1 cellular context compared by ENCODE assay signal in genomic region chr19:34503546-34504272, GRCh38.
TF ChIP-seq lines count a peak whose summit lies in the region.

No MANE protein-coding gene starts in this region.

TF ChIP-seq in HepG2, 621 proteins besides CTCF, POLR2A, EP300 and RAD21 (continued from another document):
- TF ChIP-seq ZNF761 (CRISPR knock-in tag; conservative IDR thresholded peaks at IDR 0.05) (no peak), HNRNPLL (IDR thresholded peaks at IDR 0.05; ENCODE audit: low read depth, low read length, poor library complexity, severe bottlenecking) (no peak), KLF16 (CRISPR knock-in tag; IDR thresholded peaks at IDR 0.05) (0 out of 4 replicates have a peak, but pooled peaks of 1 of the 2 experiments have one; percentile 25), ZNF557 (CRISPR knock-in tag; IDR thresholded peaks at IDR 0.05) (no peak), TFDP2 (CRISPR knock-in tag; IDR thresholded peaks at IDR 0.05) (no peak), MLX (CRISPR knock-in tag; IDR thresholded peaks at IDR 0.05) (peak; percentile 99), ZNF350 (CRISPR knock-in tag; IDR thresholded peaks at IDR 0.05; ENCODE audit: borderline replicate concordance, low read depth) (peak; percentile 63; the same call in 1 of the 2 replicates), ZBTB38 (CRISPR knock-in tag; IDR thresholded peaks at IDR 0.05) (peak; percentile 55), PTBP1 (IDR thresholded peaks at IDR 0.05; ENCODE audit: low read depth, low read length, poor library complexity, severe bottlenecking) (no peak), NKX3-1 (CRISPR knock-in tag; IDR thresholded peaks at IDR 0.05) (no peak), GRHL1 (CRISPR knock-in tag; conservative IDR thresholded peaks at IDR 0.05) (no peak), MAZ (IDR thresholded peaks at IDR 0.05; ENCODE audit: borderline replicate concordance, low read depth, low read length) (no peak), MAZ (CRISPR knock-in tag; IDR thresholded peaks at IDR 0.05; ENCODE audit: low read depth) (0 out of 2 replicates have a peak, but pooled peaks have one; percentile 36), RXRB (CRISPR knock-in tag; IDR thresholded peaks at IDR 0.05; ENCODE audit: borderline replicate concordance) (peak; percentile 39; the same call in 1 of the 2 replicates), ZNF431 (CRISPR knock-in tag; IDR thresholded peaks at IDR 0.05; ENCODE audit: borderline replicate concordance, low read depth) (0 out of 2 replicates have a peak, but pooled peaks have one; percentile 28), HMG20A (CRISPR knock-in tag; IDR thresholded peaks at IDR 0.05; ENCODE audit: borderline replicate concordance) (peak; percentile 49; the same call in 1 of the 2 replicates), SAP130 (CRISPR knock-in tag; IDR thresholded peaks at IDR 0.05; ENCODE audit: low read depth) (peak; percentile 43; the same call in 1 of the 2 replicates), ZBTB7A (CRISPR knock-in tag; IDR thresholded peaks at IDR 0.05) (no peak; the same call in 1 of the 2 replicates), SP1 (IDR thresholded peaks at IDR 0.05) (no peak), SP1 (CRISPR knock-in tag; IDR thresholded peaks at IDR 0.05) (no peak), ATF3 (CRISPR knock-in tag; IDR thresholded peaks at IDR 0.05) (no peak), FOSL1 (CRISPR knock-in tag; IDR thresholded peaks at IDR 0.05; ENCODE audit: borderline replicate concordance) (no peak), SNAI1 (CRISPR knock-in tag; IDR thresholded peaks at IDR 0.05; ENCODE audit: borderline replicate concordance) (no peak), AKAP8 (CRISPR knock-in tag; IDR thresholded peaks at IDR 0.05) (peak; percentile 46; the same call in 1 of the 2 replicates), BCL6 (CRISPR knock-in tag; IDR thresholded peaks at IDR 0.05) (no peak), RBFOX2 (IDR thresholded peaks at IDR 0.05; ENCODE audit: low read depth, low read length) (no peak), ZNF580 (CRISPR knock-in tag; IDR thresholded peaks at IDR 0.05; ENCODE audit: borderline replicate concordance, low read depth) (no peak), FIP1L1 (IDR thresholded peaks at IDR 0.05; ENCODE audit: borderline replicate concordance, insufficient read depth, low read depth, low read length) (no peak), MED13 (CRISPR knock-in tag; IDR thresholded peaks at IDR 0.05) (no peak), SMAD1 (CRISPR knock-in tag; IDR thresholded peaks at IDR 0.05; ENCODE audit: borderline replicate concordance, low read depth) (peak; percentile 45; the same call in 1 of the 2 replicates), POLR2AphosphoS2 (IDR thresholded peaks at IDR 0.05; ENCODE audit: low read depth, low read length) (no peak), FOXA3 (CRISPR knock-in tag; IDR thresholded peaks at IDR 0.05) (peak; percentile 69), ATM (IDR thresholded peaks at IDR 0.05; ENCODE audit: borderline replicate concordance) (no peak), ZSCAN22 (CRISPR knock-in tag; IDR thresholded peaks at IDR 0.05) (no peak), ZNF44 (CRISPR knock-in tag; IDR thresholded peaks at IDR 0.05) (no peak), ZNF562 (CRISPR knock-in tag; IDR thresholded peaks at IDR 0.05; ENCODE audit: borderline replicate concordance) (no peak), USF2 (IDR thresholded peaks at IDR 0.05; ENCODE audit: low read depth, low read length) (peak; percentile 29; the same call in 1 of the 2 replicates), USF2 (CRISPR knock-in tag; IDR thresholded peaks at IDR 0.05; ENCODE audit: borderline replicate concordance) (no peak), TOE1 (CRISPR knock-in tag; IDR thresholded peaks at IDR 0.05) (no peak), ONECUT2 (CRISPR knock-in tag; IDR thresholded peaks at IDR 0.05) (no peak)
- TF ChIP-seq, protein P1, sequence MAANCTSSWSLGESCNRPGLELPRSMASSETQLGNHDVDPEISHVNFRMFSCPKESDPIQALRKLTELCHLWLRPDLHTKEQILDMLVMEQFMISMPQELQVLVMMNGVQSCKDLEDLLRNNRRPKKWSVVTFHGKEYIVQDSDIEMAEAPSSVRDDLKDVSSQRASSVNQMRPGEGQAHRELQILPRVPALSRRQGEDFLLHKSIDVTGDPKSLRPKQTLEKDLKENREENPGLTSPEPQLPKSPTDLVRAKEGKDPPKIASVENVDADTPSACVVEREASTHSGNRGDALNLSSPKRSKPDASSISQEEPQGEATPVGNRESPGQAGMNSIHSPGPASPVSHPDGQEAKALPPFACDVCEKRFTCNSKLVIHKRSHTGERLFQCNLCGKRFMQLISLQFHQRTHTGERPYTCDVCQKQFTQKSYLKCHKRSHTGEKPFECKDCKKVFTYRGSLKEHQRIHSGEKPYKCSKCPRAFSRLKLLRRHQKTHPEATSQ (CRISPR knock-in tag; IDR thresholded peaks at IDR 0.05; ENCODE audit: borderline replicate concordance): no peak
- TF ChIP-seq, protein P2, sequence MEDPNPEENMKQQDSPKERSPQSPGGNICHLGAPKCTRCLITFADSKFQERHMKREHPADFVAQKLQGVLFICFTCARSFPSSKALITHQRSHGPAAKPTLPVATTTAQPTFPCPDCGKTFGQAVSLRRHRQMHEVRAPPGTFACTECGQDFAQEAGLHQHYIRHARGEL (CRISPR knock-in tag; IDR thresholded peaks at IDR 0.05): no peak
- TF ChIP-seq, protein P3, sequence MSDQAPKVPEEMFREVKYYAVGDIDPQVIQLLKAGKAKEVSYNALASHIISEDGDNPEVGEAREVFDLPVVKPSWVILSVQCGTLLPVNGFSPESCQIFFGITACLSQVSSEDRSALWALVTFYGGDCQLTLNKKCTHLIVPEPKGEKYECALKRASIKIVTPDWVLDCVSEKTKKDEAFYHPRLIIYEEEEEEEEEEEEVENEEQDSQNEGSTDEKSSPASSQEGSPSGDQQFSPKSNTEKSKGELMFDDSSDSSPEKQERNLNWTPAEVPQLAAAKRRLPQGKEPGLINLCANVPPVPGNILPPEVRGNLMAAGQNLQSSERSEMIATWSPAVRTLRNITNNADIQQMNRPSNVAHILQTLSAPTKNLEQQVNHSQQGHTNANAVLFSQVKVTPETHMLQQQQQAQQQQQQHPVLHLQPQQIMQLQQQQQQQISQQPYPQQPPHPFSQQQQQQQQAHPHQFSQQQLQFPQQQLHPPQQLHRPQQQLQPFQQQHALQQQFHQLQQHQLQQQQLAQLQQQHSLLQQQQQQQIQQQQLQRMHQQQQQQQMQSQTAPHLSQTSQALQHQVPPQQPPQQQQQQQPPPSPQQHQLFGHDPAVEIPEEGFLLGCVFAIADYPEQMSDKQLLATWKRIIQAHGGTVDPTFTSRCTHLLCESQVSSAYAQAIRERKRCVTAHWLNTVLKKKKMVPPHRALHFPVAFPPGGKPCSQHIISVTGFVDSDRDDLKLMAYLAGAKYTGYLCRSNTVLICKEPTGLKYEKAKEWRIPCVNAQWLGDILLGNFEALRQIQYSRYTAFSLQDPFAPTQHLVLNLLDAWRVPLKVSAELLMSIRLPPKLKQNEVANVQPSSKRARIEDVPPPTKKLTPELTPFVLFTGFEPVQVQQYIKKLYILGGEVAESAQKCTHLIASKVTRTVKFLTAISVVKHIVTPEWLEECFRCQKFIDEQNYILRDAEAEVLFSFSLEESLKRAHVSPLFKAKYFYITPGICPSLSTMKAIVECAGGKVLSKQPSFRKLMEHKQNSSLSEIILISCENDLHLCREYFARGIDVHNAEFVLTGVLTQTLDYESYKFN (CRISPR knock-in tag; conservative IDR thresholded peaks at IDR 0.05): peak; percentile 78
- TF ChIP-seq, protein P4, sequence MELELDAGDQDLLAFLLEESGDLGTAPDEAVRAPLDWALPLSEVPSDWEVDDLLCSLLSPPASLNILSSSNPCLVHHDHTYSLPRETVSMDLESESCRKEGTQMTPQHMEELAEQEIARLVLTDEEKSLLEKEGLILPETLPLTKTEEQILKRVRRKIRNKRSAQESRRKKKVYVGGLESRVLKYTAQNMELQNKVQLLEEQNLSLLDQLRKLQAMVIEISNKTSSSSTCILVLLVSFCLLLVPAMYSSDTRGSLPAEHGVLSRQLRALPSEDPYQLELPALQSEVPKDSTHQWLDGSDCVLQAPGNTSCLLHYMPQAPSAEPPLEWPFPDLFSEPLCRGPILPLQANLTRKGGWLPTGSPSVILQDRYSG (CRISPR knock-in tag; IDR thresholded peaks at IDR 0.05): no peak
- TF ChIP-seq, protein P5, sequence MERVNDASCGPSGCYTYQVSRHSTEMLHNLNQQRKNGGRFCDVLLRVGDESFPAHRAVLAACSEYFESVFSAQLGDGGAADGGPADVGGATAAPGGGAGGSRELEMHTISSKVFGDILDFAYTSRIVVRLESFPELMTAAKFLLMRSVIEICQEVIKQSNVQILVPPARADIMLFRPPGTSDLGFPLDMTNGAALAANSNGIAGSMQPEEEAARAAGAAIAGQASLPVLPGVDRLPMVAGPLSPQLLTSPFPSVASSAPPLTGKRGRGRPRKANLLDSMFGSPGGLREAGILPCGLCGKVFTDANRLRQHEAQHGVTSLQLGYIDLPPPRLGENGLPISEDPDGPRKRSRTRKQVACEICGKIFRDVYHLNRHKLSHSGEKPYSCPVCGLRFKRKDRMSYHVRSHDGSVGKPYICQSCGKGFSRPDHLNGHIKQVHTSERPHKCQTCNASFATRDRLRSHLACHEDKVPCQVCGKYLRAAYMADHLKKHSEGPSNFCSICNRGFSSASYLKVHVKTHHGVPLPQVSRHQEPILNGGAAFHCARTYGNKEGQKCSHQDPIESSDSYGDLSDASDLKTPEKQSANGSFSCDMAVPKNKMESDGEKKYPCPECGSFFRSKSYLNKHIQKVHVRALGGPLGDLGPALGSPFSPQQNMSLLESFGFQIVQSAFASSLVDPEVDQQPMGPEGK (CRISPR knock-in tag; IDR thresholded peaks at IDR 0.05): no peak; the same call in 1 of the 2 replicates
